Comparison of ENCODE assay signal across 7 cellular contexts in the genomic region with DNA sequence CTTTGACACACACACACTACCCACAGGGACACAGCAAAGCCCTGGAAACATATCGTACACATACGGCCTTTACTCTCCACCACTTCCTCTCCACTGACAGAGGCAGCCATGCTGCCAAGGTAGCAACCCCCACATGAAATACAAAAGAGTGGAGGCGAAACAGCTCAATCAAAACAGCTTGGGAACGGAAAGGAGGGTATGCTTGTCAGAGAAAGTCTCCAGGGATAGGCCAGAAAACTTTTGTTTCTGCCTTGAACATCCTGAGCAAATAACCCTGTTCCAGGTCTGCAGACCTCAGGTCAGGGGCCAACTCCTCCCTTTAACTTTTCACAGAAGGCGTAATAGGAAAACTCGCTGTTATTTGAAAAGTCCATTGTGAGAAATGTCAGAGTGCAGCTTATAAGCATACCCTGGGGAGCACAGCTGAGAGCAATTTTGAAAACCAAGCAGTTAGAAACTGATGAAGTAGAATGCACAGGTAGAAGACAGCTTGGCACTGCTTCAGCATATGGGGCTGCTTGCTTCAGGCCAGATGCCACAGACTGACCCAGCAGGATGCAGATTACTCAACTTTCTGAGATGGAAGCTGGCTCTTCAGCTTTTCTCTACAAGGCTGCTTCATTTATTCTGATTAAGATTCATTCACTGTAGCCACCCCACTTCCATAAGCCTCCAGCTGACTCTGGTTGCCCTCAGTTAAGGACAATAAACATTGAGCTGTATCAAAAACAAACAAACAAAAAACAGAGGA. TPM values are rescaled to one million over a fixed set of nuclear protein-coding genes. Genes with fewer than 3 reads are reported as not detected.
DNase-seq lines count a peak whose midpoint lies in the region; ATAC-seq, FAIRE-seq and TF ChIP-seq lines count a peak whose summit lies in the region.

No MANE protein-coding gene starts in this region.

- WGBS in adrenal gland, 4 donors: 62 to 80% (median 65%) methylated on average over 6 of the region's 6 CpGs

- H3K36me3 ChIP-seq in Karpas-422 (ENCODE audit: insufficient read depth, low read length): peaks cover 21% of the 10 kb centered on the region
- no peaks in the 10 kb centered on the region for H3K36me3 ChIP-seq in adrenal gland (replicated peaks in 1 of 2)

- H3K4me3 ChIP-seq in Karpas-422 (ENCODE audit: low read length): peak overlapping the region; percentile 43
- no peak overlapping the region for H3K4me3 ChIP-seq in adrenal gland

- no peak for DNase-seq in GM19239 (ENCODE audit: insufficient read length, low spot score)
- peak; percentile 68 for DNase-seq in Karpas-422
- DNase-seq in adrenal gland: no peak
- DNase-seq in memory B cell (ENCODE audit: low spot score in 2 of 2): no peak
- DNase-seq in SW480 (ENCODE audit: low spot score): no peak
- DNase-seq in NCI-H1048 (lab: John Stamatoyannopoulos, UW): no peak

- peaks cover 30% of the 10 kb centered on the region for H3K4me1 Mint-ChIP-seq in memory B cell

- TF ChIP-seq POLR2A in adrenal gland (IDR thresholded peaks at IDR 0.05): no peak

- H3K9ac ChIP-seq in Karpas-422 (ENCODE audit: low read length): peak overlapping the region; percentile 55

- TF ChIP-seq CTCF in adrenal gland (IDR thresholded peaks at IDR 0.05): no peak

- FAIRE-seq in GM19239 (lab: Jason Lieb, UNC): peak; percentile 96

- H3K79me2 ChIP-seq in Karpas-422 (ENCODE audit: low read length): peaks cover 91% of the 10 kb centered on the region

- no peaks in the 10 kb centered on the region for H4K20me1 ChIP-seq in Karpas-422 (ENCODE audit: insufficient read depth, low read depth, low read length)

- intact Hi-C loops in adrenal gland (cut with DNase I): no loop called here

- peak overlapping the region; percentile 48 for H3K4me3 Mint-ChIP-seq in memory B cell

- no peaks in the 10 kb centered on the region for H3K9me2 ChIP-seq in Karpas-422 (replicated peaks; ENCODE audit: insufficient read depth, low read length)

- H3K27me3 ChIP-seq in Karpas-422 (ENCODE audit: low read length) (no peaks in the 10 kb centered on the region), adrenal gland (no peaks in the 10 kb centered on the region)

- peak overlapping the region; percentile 87 for H3K27ac Mint-ChIP-seq in memory B cell

- peak overlapping the region; percentile 57 for H3K4me2 ChIP-seq in Karpas-422 (ENCODE audit: low read depth, low read length, poor library complexity, severe bottlenecking)

- peaks cover 15% of the 10 kb centered on the region for H3K36me3 Mint-ChIP-seq in memory B cell

- peaks cover 59% of the 10 kb centered on the region for H3K4me1 ChIP-seq in Karpas-422 (ENCODE audit: low read length)
- H3K4me1 ChIP-seq in adrenal gland (replicated peaks in 1 of 2): peaks cover 28 to 66% of the 10 kb centered on the region in 2 donors

- no peaks in the 10 kb centered on the region for H3K9me3 Mint-ChIP-seq in memory B cell

- H3K27me3 Mint-ChIP-seq in memory B cell: no peaks in the 10 kb centered on the region

- peak overlapping the region; percentile 54; the same call in 1 of the 2 replicates for H2AFZ ChIP-seq in Karpas-422 (ENCODE audit: low read length)

- ATAC-seq in memory B cell (ENCODE audit: low read depth) (peak; percentile 56), HG03045 (IDR thresholded peaks at IDR 0.05; ENCODE audit: unreplicated experiment) (no peak)

- H3K9me3 ChIP-seq in Karpas-422 (ENCODE audit: low read length): no peaks in the 10 kb centered on the region
- H3K9me3 ChIP-seq in adrenal gland (replicated peaks in 1 of 3): no peaks in the 10 kb centered on the region

- peak overlapping the region; percentile 92 for H3K27ac ChIP-seq in Karpas-422 (ENCODE audit: low read length)
- H3K27ac ChIP-seq in adrenal gland: peak overlapping the region in 4 of 5 donors; percentile 6 to 76 (median 37)

RNA-seq across cellular contexts. Expression of a gene that starts 18.0 kb away (rescaled TPM):
- total RNA-seq in Karpas-422 (2014; rRNA removed; shearing (Covaris generic); ENCODE audit: low replicate concordance): 34.0 and 53.6 TPM in 2 replicates
- total RNA-seq in adrenal gland: 100 to 1,000 TPM in 3 of 8 donors, 10 to 100 TPM in 5; 53.8 to 278 (median 91.0) TPM
- polyA plus RNA-seq in adrenal gland: 10 to 100 TPM; 26.5 to 60.1 (median 29.2) TPM

RNA-seq across cellular contexts. Expression of a gene that starts 18.4 kb away (rescaled TPM):
- total RNA-seq in Karpas-422 (2014; rRNA removed; shearing (Covaris generic); ENCODE audit: low replicate concordance): 22.8 and 46.0 TPM in 2 replicates
- total RNA-seq in adrenal gland: 10 to 100 TPM; 38.0 to 49.3 (median 44.5) TPM
- 10 to 100 TPM; 12.0 to 28.7 (median 18.3) TPM for polyA plus RNA-seq in adrenal gland

RNA-seq across cellular contexts. Expression of a gene that starts 33.9 kb away (rescaled TPM):
- total RNA-seq in Karpas-422 (2014; rRNA removed; shearing (Covaris generic); ENCODE audit: low replicate concordance): 0.56 and 1.4 TPM in 2 replicates
- under 1 TPM in 6 of 8 donors, not detected in 2; 0.21 to 0.69 (median 0.46) TPM for total RNA-seq in adrenal gland
- polyA plus RNA-seq in adrenal gland: 1 to 10 TPM in 2 of 3 donors, not detected in 1; 1.6 to 2.1 TPM
